In the genomic region with DNA sequence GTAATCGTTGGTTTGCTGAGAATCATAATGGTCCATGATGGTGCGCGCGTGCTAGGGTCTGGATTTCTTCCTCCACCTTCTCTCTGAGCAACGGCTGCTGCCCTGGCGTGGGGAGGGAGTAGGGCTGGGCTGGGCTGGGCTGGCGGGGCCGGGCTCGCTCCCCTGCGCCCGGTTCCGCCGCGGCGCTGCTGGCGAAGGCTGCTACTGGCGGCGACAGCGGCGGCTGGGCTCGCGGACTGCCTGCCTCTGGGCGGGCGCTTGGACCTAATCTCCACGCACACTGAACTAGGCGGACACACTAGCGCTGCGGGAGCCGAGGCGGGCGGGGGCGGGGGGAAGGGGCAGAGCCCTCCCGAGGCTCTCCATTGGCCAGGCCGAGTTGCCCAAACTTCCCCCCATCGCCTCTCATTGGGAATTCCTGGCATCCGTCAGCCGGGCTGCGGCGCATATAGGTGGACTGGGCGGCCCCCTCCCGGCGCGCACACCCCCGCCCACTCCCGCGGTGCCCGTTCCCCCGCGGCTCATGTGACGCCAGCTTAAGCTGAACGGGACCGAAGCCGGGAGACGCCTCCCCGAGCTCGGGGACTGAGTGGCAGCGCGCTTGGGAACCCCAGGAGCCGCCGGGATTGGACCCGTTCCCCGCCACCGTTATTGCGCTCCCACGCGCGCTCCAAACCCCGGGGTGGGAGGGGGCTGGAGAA, we compare ENCODE assay signal across 1 cellular context.
TF ChIP-seq lines count a peak whose summit lies in the region.

A gene (minus strand): TSS at position 282 of the 701 bp plus-strand sequence. CDS start 246 bp downstream, at position 36.

TF ChIP-seq in HEK293, 187 proteins besides CTCF, POLR2A, EP300 and RAD21 (continued from another document and continues in another):
- TF ChIP-seq, protein P1, sequence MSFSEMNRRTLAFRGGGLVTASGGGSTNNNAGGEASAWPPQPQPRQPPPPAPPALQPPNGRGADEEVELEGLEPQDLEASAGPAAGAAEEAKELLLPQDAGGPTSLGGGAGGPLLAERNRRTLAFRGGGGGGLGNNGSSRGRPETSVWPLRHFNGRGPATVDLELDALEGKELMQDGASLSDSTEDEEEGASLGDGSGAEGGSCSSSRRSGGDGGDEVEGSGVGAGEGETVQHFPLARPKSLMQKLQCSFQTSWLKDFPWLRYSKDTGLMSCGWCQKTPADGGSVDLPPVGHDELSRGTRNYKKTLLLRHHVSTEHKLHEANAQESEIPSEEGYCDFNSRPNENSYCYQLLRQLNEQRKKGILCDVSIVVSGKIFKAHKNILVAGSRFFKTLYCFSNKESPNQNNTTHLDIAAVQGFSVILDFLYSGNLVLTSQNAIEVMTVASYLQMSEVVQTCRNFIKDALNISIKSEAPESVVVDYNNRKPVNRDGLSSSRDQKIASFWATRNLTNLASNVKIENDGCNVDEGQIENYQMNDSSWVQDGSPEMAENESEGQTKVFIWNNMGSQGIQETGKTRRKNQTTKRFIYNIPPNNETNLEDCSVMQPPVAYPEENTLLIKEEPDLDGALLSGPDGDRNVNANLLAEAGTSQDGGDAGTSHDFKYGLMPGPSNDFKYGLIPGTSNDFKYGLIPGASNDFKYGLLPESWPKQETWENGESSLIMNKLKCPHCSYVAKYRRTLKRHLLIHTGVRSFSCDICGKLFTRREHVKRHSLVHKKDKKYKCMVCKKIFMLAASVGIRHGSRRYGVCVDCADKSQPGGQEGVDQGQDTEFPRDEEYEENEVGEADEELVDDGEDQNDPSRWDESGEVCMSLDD (tag by site-specific recombination; IDR thresholded peaks at IDR 0.05), result 0 out of 2 replicates have a peak, but pooled peaks have one; percentile 26
- TF ChIP-seq, protein P2, sequence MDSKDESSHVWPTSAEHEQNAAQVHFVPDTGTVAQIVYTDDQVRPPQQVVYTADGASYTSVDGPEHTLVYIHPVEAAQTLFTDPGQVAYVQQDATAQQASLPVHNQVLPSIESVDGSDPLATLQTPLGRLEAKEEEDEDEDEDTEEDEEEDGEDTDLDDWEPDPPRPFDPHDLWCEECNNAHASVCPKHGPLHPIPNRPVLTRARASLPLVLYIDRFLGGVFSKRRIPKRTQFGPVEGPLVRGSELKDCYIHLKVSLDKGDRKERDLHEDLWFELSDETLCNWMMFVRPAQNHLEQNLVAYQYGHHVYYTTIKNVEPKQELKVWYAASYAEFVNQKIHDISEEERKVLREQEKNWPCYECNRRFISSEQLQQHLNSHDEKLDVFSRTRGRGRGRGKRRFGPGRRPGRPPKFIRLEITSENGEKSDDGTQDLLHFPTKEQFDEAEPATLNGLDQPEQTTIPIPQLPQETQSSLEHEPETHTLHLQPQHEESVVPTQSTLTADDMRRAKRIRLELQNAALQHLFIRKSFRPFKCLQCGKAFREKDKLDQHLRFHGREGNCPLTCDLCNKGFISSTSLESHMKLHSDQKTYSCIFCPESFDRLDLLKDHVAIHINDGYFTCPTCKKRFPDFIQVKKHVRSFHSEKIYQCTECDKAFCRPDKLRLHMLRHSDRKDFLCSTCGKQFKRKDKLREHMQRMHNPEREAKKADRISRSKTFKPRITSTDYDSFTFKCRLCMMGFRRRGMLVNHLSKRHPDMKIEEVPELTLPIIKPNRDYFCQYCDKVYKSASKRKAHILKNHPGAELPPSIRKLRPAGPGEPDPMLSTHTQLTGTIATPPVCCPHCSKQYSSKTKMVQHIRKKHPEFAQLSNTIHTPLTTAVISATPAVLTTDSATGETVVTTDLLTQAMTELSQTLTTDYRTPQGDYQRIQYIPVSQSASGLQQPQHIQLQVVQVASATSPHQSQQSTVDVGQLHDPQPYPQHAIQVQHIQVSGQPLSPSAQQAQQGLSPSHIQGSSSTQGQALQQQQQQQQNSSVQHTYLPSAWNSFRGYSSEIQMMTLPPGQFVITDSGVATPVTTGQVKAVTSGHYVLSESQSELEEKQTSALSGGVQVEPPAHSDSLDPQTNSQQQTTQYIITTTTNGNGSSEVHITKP (tag by site-specific recombination; IDR thresholded peaks at IDR 0.05), result peak; percentile 71
- TF ChIP-seq KLF8 (tag by site-specific recombination; IDR thresholded peaks at IDR 0.05), result peak; percentile 97
- TF ChIP-seq KLF10 (tag by site-specific recombination; IDR thresholded peaks at IDR 0.05), result peak; percentile 97
- TF ChIP-seq ZNF629 (tag by site-specific recombination; IDR thresholded peaks at IDR 0.05), result peak; percentile 55; the same call in 1 of the 2 replicates
- TF ChIP-seq, protein P3, sequence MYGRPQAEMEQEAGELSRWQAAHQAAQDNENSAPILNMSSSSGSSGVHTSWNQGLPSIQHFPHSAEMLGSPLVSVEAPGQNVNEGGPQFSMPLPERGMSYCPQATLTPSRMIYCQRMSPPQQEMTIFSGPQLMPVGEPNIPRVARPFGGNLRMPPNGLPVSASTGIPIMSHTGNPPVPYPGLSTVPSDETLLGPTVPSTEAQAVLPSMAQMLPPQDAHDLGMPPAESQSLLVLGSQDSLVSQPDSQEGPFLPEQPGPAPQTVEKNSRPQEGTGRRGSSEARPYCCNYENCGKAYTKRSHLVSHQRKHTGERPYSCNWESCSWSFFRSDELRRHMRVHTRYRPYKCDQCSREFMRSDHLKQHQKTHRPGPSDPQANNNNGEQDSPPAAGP (tag by site-specific recombination; IDR thresholded peaks at IDR 0.05), result peak; percentile 70
- TF ChIP-seq ZNF624 (tag by site-specific recombination; IDR thresholded peaks at IDR 0.05), result no peak
- 0 out of 2 replicates have a peak, but pooled peaks have one; percentile 14 for TF ChIP-seq ZNF335 (tag by site-specific recombination; conservative IDR thresholded peaks at IDR 0.05)
- peak; percentile 92 for TF ChIP-seq EGR2 (tag by site-specific recombination; IDR thresholded peaks at IDR 0.05; ENCODE audit: low read depth)
- TF ChIP-seq ZNF146 (tag by site-specific recombination; IDR thresholded peaks at IDR 0.05), result no peak
- TF ChIP-seq ZNF366 (tag by site-specific recombination; conservative IDR thresholded peaks at IDR 0.05), result no peak
- peak; percentile 89 for TF ChIP-seq ZEB2 (tag by site-specific recombination; IDR thresholded peaks at IDR 0.05)
- TF ChIP-seq, protein P4, sequence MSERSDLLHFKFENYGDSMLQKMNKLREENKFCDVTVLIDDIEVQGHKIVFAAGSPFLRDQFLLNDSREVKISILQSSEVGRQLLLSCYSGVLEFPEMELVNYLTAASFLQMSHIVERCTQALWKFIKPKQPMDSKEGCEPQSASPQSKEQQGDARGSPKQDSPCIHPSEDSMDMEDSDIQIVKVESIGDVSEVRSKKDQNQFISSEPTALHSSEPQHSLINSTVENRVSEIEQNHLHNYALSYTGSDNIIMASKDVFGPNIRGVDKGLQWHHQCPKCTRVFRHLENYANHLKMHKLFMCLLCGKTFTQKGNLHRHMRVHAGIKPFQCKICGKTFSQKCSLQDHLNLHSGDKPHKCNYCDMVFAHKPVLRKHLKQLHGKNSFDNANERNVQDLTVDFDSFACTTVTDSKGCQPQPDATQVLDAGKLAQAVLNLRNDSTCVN (tag by site-specific recombination; optimal IDR thresholded peaks at IDR 0.05), result peak; percentile 94
- TF ChIP-seq, protein P5, sequence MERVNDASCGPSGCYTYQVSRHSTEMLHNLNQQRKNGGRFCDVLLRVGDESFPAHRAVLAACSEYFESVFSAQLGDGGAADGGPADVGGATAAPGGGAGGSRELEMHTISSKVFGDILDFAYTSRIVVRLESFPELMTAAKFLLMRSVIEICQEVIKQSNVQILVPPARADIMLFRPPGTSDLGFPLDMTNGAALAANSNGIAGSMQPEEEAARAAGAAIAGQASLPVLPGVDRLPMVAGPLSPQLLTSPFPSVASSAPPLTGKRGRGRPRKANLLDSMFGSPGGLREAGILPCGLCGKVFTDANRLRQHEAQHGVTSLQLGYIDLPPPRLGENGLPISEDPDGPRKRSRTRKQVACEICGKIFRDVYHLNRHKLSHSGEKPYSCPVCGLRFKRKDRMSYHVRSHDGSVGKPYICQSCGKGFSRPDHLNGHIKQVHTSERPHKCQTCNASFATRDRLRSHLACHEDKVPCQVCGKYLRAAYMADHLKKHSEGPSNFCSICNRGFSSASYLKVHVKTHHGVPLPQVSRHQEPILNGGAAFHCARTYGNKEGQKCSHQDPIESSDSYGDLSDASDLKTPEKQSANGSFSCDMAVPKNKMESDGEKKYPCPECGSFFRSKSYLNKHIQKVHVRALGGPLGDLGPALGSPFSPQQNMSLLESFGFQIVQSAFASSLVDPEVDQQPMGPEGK (tag by site-specific recombination; IDR thresholded peaks at IDR 0.05), result peak; percentile 99
- TF ChIP-seq ZBTB7A (tag by site-specific recombination; IDR thresholded peaks at IDR 0.05; ENCODE audit: low read depth), result 0 out of 2 replicates have a peak, but pooled peaks have one; percentile 21
- TF ChIP-seq ZNF416 (tag by site-specific recombination; IDR thresholded peaks at IDR 0.05), result no peak
- TF ChIP-seq ZNF174 (tag by site-specific recombination; IDR thresholded peaks at IDR 0.05), result no peak
- peak; percentile 54; the same call in 1 of the 2 replicates for TF ChIP-seq ZSCAN30 (tag by site-specific recombination; IDR thresholded peaks at IDR 0.05)
- TF ChIP-seq, protein P6, sequence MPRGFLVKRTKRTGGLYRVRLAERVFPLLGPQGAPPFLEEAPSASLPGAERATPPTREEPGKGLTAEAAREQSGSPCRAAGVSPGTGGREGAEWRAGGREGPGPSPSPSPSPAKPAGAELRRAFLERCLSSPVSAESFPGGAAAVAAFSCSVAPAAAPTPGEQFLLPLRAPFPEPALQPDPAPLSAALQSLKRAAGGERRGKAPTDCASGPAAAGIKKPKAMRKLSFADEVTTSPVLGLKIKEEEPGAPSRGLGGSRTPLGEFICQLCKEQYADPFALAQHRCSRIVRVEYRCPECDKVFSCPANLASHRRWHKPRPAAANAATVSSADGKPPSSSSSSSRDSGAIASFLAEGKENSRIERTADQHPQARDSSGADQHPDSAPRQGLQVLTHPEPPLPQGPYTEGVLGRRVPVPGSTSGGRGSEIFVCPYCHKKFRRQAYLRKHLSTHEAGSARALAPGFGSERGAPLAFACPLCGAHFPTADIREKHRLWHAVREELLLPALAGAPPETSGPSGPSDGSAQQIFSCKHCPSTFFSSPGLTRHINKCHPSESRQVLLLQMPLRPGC (tag by site-specific recombination; IDR thresholded peaks at IDR 0.05), result no peak
- TF ChIP-seq, protein P7, sequence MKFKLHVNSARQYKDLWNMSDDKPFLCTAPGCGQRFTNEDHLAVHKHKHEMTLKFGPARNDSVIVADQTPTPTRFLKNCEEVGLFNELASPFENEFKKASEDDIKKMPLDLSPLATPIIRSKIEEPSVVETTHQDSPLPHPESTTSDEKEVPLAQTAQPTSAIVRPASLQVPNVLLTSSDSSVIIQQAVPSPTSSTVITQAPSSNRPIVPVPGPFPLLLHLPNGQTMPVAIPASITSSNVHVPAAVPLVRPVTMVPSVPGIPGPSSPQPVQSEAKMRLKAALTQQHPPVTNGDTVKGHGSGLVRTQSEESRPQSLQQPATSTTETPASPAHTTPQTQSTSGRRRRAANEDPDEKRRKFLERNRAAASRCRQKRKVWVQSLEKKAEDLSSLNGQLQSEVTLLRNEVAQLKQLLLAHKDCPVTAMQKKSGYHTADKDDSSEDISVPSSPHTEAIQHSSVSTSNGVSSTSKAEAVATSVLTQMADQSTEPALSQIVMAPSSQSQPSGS (tag by site-specific recombination; IDR thresholded peaks at IDR 0.05; ENCODE audit: low read depth), result peak; percentile 12; the same call in 1 of the 2 replicates
- TF ChIP-seq ZFP37 (tag by site-specific recombination; IDR thresholded peaks at IDR 0.05), result 0 out of 2 replicates have a peak, but pooled peaks have one; percentile 26
- peak; percentile 88 for TF ChIP-seq ZIC2 (tag by site-specific recombination; IDR thresholded peaks at IDR 0.05)
- TF ChIP-seq ZXDB (tag by site-specific recombination; IDR thresholded peaks at IDR 0.05), result peak; percentile 64
- peak; percentile 35; the same call in 1 of the 2 replicates for TF ChIP-seq ZBTB48 (tag by site-specific recombination; IDR thresholded peaks at IDR 0.05)
- TF ChIP-seq, protein P8, sequence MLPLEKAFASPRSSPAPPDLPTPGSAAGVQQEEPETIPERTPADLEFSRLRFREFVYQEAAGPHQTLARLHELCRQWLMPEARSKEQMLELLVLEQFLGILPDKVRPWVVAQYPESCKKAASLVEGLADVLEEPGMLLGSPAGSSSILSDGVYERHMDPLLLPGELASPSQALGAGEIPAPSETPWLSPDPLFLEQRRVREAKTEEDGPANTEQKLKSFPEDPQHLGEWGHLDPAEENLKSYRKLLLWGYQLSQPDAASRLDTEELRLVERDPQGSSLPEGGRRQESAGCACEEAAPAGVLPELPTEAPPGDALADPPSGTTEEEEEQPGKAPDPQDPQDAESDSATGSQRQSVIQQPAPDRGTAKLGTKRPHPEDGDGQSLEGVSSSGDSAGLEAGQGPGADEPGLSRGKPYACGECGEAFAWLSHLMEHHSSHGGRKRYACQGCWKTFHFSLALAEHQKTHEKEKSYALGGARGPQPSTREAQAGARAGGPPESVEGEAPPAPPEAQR (tag by site-specific recombination; IDR thresholded peaks at IDR 0.05), result no peak
- 0 out of 2 replicates have a peak, but pooled peaks have one; percentile 34 for TF ChIP-seq KLF7 (tag by site-specific recombination; IDR thresholded peaks at IDR 0.05; ENCODE audit: borderline replicate concordance)
- TF ChIP-seq ZNF24 (tag by site-specific recombination; IDR thresholded peaks at IDR 0.05), result peak; percentile 33; the same call in 1 of the 2 replicates
- TF ChIP-seq ZNF514 (tag by site-specific recombination; IDR thresholded peaks at IDR 0.05), result no peak
- TF ChIP-seq ZFP41 (tag by site-specific recombination; IDR thresholded peaks at IDR 0.05; ENCODE audit: borderline replicate concordance), result no peak
- TF ChIP-seq ZFHX2 (tag by site-specific recombination; conservative IDR thresholded peaks at IDR 0.05), result peak; percentile 95
- TF ChIP-seq, protein P9, sequence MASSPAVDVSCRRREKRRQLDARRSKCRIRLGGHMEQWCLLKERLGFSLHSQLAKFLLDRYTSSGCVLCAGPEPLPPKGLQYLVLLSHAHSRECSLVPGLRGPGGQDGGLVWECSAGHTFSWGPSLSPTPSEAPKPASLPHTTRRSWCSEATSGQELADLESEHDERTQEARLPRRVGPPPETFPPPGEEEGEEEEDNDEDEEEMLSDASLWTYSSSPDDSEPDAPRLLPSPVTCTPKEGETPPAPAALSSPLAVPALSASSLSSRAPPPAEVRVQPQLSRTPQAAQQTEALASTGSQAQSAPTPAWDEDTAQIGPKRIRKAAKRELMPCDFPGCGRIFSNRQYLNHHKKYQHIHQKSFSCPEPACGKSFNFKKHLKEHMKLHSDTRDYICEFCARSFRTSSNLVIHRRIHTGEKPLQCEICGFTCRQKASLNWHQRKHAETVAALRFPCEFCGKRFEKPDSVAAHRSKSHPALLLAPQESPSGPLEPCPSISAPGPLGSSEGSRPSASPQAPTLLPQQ (tag by site-specific recombination; IDR thresholded peaks at IDR 0.05), result peak; percentile 14; the same call in 1 of the 2 replicates
- TF ChIP-seq KLF9 (tag by site-specific recombination; IDR thresholded peaks at IDR 0.05; ENCODE audit: low read depth), result peak; percentile 90
- no peak for TF ChIP-seq ZNF211 (tag by site-specific recombination; IDR thresholded peaks at IDR 0.05; ENCODE audit: low read depth)
